Comparison of ENCODE assay signal across 21 cellular contexts in genomic region chr3:64300790-64301423, GRCh38.
DNase-seq lines count a peak whose midpoint lies in the region; ATAC-seq, FAIRE-seq and TF ChIP-seq lines count a peak whose summit lies in the region.
"Had no signal": no experiment of that assay in that cellular context is flagged by ENCODE, and none has a peak within 500 bp of the region (broad histone marks: within the 10 kb centered on the region; RNA-seq: fewer than 3 reads in every experiment).

No MANE protein-coding gene starts in this region.

- no peaks in the 10 kb centered on the region for H3K27me3 ChIP-seq in left ventricle myocardium inferior (ENCODE audit: low read depth)
- H3K27me3 ChIP-seq in aorta (ENCODE audit: control insufficient read depth in 1 of 2, insufficient read depth in 2 of 2, low read length in 1 of 2), result no peaks in the 10 kb centered on the region
- no peaks in the 10 kb centered on the region for H3K27me3 ChIP-seq in neuronal stem cell (ENCODE audit: control insufficient read depth in 3 of 3, insufficient read depth in 3 of 3, low read depth in 1 of 3, low read length in 3 of 3)

- H3K9me3 ChIP-seq in left ventricle myocardium inferior (replicated peaks), result peaks cover 23% of the 10 kb centered on the region
- no peaks in the 10 kb centered on the region for H3K9me3 ChIP-seq in aorta (ENCODE audit: control insufficient read depth, low read length)
- peaks cover 2 to 12% of the 10 kb centered on the region in 2 donors for H3K9me3 ChIP-seq in neuronal stem cell (replicated peaks in 1 of 2; ENCODE audit: control insufficient read depth in 2 of 2, insufficient read depth in 1 of 2, low read depth in 1 of 2, low read length in 2 of 2)
- H3K9me3 ChIP-seq: Caco-2 had no signal

- TF ChIP-seq CTCF in left ventricle myocardium inferior (IDR thresholded peaks at IDR 0.05; ENCODE audit: borderline replicate concordance), result no peak
- TF ChIP-seq CTCF in astrocyte of the cerebellum (IDR thresholded peaks at IDR 0.05; ENCODE audit: low read depth, low read length, missing control alignments), result no peak

- no peak overlapping the region for H3K4ac ChIP-seq in neuronal stem cell (ENCODE audit: low read length)

- DNase-seq in Right ventricle myocardium inferior (ENCODE audit: missing footprints) (no peak), left ventricle myocardium inferior (no peak), astrocyte of the cerebellum (ENCODE audit: low read depth) (peak; percentile 86), foreskin melanocyte (peak; percentile 65), aorta (no peak), frontal cortex (ENCODE audit: low spot score in 2 of 2) (no peak), neuronal stem cell (ENCODE audit: low spot score) (no peak)
- DNase-seq: activated effector memory CD4-positive, alpha-beta T cell treated with anti-CD3 and anti-CD28 coated beads, Interleukin-2, amount 50 U/mL, for 16 hours; Caco-2; effector CD8-positive, alpha-beta T cell; GF-D8; glutamatergic neuron; MM.1S; NCI-H2029; NCI-H526; PC-9; substantia nigra had no signal

- no peak overlapping the region for H3K18ac ChIP-seq in neuronal stem cell (ENCODE audit: low read length)

- H3K27ac ChIP-seq in left ventricle myocardium inferior (replicated peaks) (no peak overlapping the region), aorta (ENCODE audit: low read depth in 1 of 2, low read length in 2 of 2) (no peak overlapping the region), neuronal stem cell (replicated peaks; ENCODE audit: low read length) (no peak overlapping the region)
- H3K27ac ChIP-seq: PC-9 had no signal

- no peak overlapping the region for H3K9ac ChIP-seq in neuronal stem cell (ENCODE audit: low read depth, low read length, poor library complexity)

- no peak overlapping the region for H2AFZ ChIP-seq in neuronal stem cell (ENCODE audit: low read length)
- H2AFZ ChIP-seq: PC-9 had no signal

- no peak overlapping the region for H2BK120ac ChIP-seq in neuronal stem cell (ENCODE audit: low read depth, low read length)

- no peak overlapping the region for H2AK5ac ChIP-seq in neuronal stem cell (ENCODE audit: low read depth, low read length)

- H2BK15ac ChIP-seq in neuronal stem cell (ENCODE audit: low read length), result no peak overlapping the region

- no peak overlapping the region for H3K14ac ChIP-seq in neuronal stem cell (ENCODE audit: low read length)

- ATAC-seq in Right ventricle myocardium inferior (peak; percentile 89), aorta (ENCODE audit: low FRiP score) (peak; percentile 44), HG03039 (IDR thresholded peaks at IDR 0.05; ENCODE audit: unreplicated experiment) (no peak)
- ATAC-seq: WTC11 had no signal

- no peak overlapping the region for H4K8ac ChIP-seq in neuronal stem cell (ENCODE audit: low read depth, low read length)

- intact Hi-C loops in Right ventricle myocardium inferior (cut with DNase I) (no loop called here), left ventricle myocardium inferior (cut with micrococcal nuclease) (no loop called here), aorta (cut with DNase I) (no loop called here)

- H3K4me2 ChIP-seq in neuronal stem cell (ENCODE audit: insufficient read depth, low read length, poor library complexity, severe bottlenecking), result no peak overlapping the region
- H3K4me2 ChIP-seq: PC-9 had no signal

- H3K4me1 ChIP-seq in left ventricle myocardium inferior, result no peaks in the 10 kb centered on the region
- H3K4me1 ChIP-seq in aorta (ENCODE audit: control insufficient read depth in 1 of 2, insufficient read depth in 2 of 2, low read length in 2 of 2), result no peaks in the 10 kb centered on the region
- H3K4me1 ChIP-seq in neuronal stem cell (ENCODE audit: control insufficient read depth in 2 of 2, insufficient read depth in 1 of 2, low read depth in 1 of 2, low read length in 2 of 2), result no peaks in the 10 kb centered on the region
- H3K4me1 ChIP-seq: Caco-2 had no signal

- no peak overlapping the region for H3K4me3 ChIP-seq in left ventricle myocardium inferior
- no peak overlapping the region for H3K4me3 ChIP-seq in astrocyte of the cerebellum (ENCODE audit: low read depth, low read length)
- H3K4me3 ChIP-seq in aorta (ENCODE audit: low read length in 2 of 2), result no peak overlapping the region
- H3K4me3 ChIP-seq in neuronal stem cell (ENCODE audit: low read length in 2 of 2), result no peak overlapping the region
- H3K4me3 ChIP-seq: PC-9 had no signal

- in situ Hi-C loops in astrocyte of the cerebellum (cut with HindIII; ENCODE audit: low sequenced_read_pairs), result no loop called here

- FAIRE-seq in frontal cortex (lab: Jason Lieb, UNC), result no peak
- FAIRE-seq: A204.1, HTR-8/SVneo had no signal

- no peaks in the 10 kb centered on the region for H3K79me1 ChIP-seq in neuronal stem cell (ENCODE audit: low read depth, low read length)

- H3K23ac ChIP-seq in neuronal stem cell (ENCODE audit: low read depth, low read length, poor library complexity), result no peak overlapping the region

- 8 to 30% methylated on average over 1 of the region's 1 CpG for WGBS in aorta, 2 donors
- WGBS in neuronal stem cell (ENCODE audit: extremely low coverage in 2 of 2, insufficient read length in 2 of 2, insufficient replicate concordance in 1 of 2), 2 donors, result no CpG with 5 or more reads among the region's 1 CpG

- no peak overlapping the region for H2BK5ac ChIP-seq in neuronal stem cell (ENCODE audit: low read length)

- no peak overlapping the region for H4K91ac ChIP-seq in neuronal stem cell (ENCODE audit: low read depth, low read length, poor library complexity)

- H2BK12ac ChIP-seq in neuronal stem cell (ENCODE audit: low read length), result no peak overlapping the region

- H3K36me3 ChIP-seq in left ventricle myocardium inferior (no peaks in the 10 kb centered on the region), aorta (ENCODE audit: control insufficient read depth in 1 of 2, insufficient read depth in 2 of 2, low read length in 1 of 2) (no peaks in the 10 kb centered on the region), neuronal stem cell (replicated peaks in 1 of 2; ENCODE audit: control insufficient read depth in 2 of 2, insufficient read depth in 2 of 2, low read length in 2 of 2) (no peaks in the 10 kb centered on the region)

Comparison
In these comparisons a context has a peak if more than half of its experiments do, and no peak if none do; other contexts are left out.
1. DNase-seq: peak in astrocyte of the cerebellum (single experiment) and foreskin melanocyte (single experiment); none in Right ventricle myocardium inferior (single experiment), left ventricle myocardium inferior (single experiment), aorta (0 of 2), frontal cortex (0 of 2) and neuronal stem cell (single experiment).